Comparison of ENCODE assay signal across 19 cellular contexts in genomic region chr7:110831450-110831849, GRCh38.
"Had no signal": no experiment of that assay in that cellular context is flagged by ENCODE, and none has a peak within 500 bp of the region (broad histone marks: within the 10 kb centered on the region; RNA-seq: fewer than 3 reads in every experiment).

No MANE protein-coding gene starts in this region.

- H3K36me3 ChIP-seq: colonic mucosa, esophagus squamous epithelium, left ventricle myocardium inferior, lower lobe of right lung, pancreas, suprapubic skin, thyroid gland, upper lobe of right lung had no signal

- H2AFZ ChIP-seq: hepatocyte had no signal

- H3K27me3 ChIP-seq: colonic mucosa, esophagus squamous epithelium, hepatocyte, pancreas, suprapubic skin, thyroid gland, upper lobe of right lung had no signal

- H3K4me3 ChIP-seq: colonic mucosa, esophagus squamous epithelium, hepatocyte, left ventricle myocardium inferior, lower lobe of right lung, pancreas, smooth muscle cell, suprapubic skin, thyroid gland, upper lobe of right lung had no signal

- H3K4me2 ChIP-seq: hepatocyte, smooth muscle cell had no signal

- ATAC-seq: lower lobe of right lung; natural killer cell treated with Interleukin-12 subunit alpha and Interleukin-12 subunit beta and Interleukin-15 and Interleukin-18, amount 100 ng/mL, for 72 hours; upper lobe of right lung had no signal

- H3K4me1 ChIP-seq: colonic mucosa, esophagus squamous epithelium, lower lobe of right lung, pancreas, suprapubic skin, thyroid gland, upper lobe of right lung had no signal

- H3K79me2 ChIP-seq: hepatocyte had no signal

- H3K9me3 ChIP-seq: colonic mucosa, esophagus squamous epithelium, left ventricle myocardium inferior, lower lobe of right lung, pancreas, suprapubic skin, thyroid gland, upper lobe of right lung had no signal

- DNase-seq: colonic mucosa; dermis blood vessel endothelial cell; esophagus squamous epithelium; foreskin melanocyte; head of caudate nucleus; kidney; left cardiac atrium; left ventricle myocardium inferior; lower lobe of right lung; occipital lobe; pancreas; stimulated activated CD4-positive, alpha-beta T cell treated with anti-CD3 and anti-CD28 coated beads, Interleukin-2, amount 100 ng/mL, for 48 hours; stimulated activated naive CD4-positive, alpha-beta T cell treated with Interleukin-2 at 50 U/mL for 16 hours; thyroid gland; upper lobe of right lung had no signal

- H3K27ac ChIP-seq: colonic mucosa, esophagus squamous epithelium, hepatocyte, lower lobe of right lung, pancreas, suprapubic skin, thyroid gland had no signal

- FAIRE-seq: kidney, pancreas had no signal
